ENCODE assay signal across 1 cellular context in genomic region chr20:62676976-62677375, GRCh38.
A peak's percentile ranks its signal among the peaks of the same experiment; 100 is the strongest.
TF ChIP-seq lines count a peak whose summit lies in the region.

No MANE protein-coding gene starts in this region.

TF ChIP-seq in HepG2, 621 proteins besides CTCF, POLR2A, EP300 and RAD21 (continued from another document):
- TF ChIP-seq MTERF4 (CRISPR knock-in tag; IDR thresholded peaks at IDR 0.05) (no peak), ZNF556 (CRISPR knock-in tag; IDR thresholded peaks at IDR 0.05; ENCODE audit: borderline replicate concordance) (no peak), KDM6A (CRISPR knock-in tag; IDR thresholded peaks at IDR 0.05; ENCODE audit: low read depth) (no peak), TRIM22 (IDR thresholded peaks at IDR 0.05) (no peak), CEBPB (IDR thresholded peaks at IDR 0.05; ENCODE audit: borderline replicate concordance, low read depth, low read length) (peak; percentile 71), ZMYM3 (CRISPR knock-in tag; IDR thresholded peaks at IDR 0.05) (no peak), SKI (IDR thresholded peaks at IDR 0.05; ENCODE audit: partially characterized antibody) (no peak), CEBPG (CRISPR knock-in tag; IDR thresholded peaks at IDR 0.05) (peak; percentile 20; the same call in 1 of the 2 replicates), ARID5B (CRISPR knock-in tag; IDR thresholded peaks at IDR 0.05) (no peak), HHEX (CRISPR knock-in tag; IDR thresholded peaks at IDR 0.05) (no peak), RERE (CRISPR knock-in tag; IDR thresholded peaks at IDR 0.05; ENCODE audit: low read depth) (no peak), FOXC1 (CRISPR knock-in tag; IDR thresholded peaks at IDR 0.05; ENCODE audit: borderline replicate concordance) (no peak), JUNB (CRISPR knock-in tag; IDR thresholded peaks at IDR 0.05; ENCODE audit: borderline replicate concordance) (no peak), PAWR (CRISPR knock-in tag; IDR thresholded peaks at IDR 0.05; ENCODE audit: borderline replicate concordance) (no peak), GMEB2 (CRISPR knock-in tag; IDR thresholded peaks at IDR 0.05; ENCODE audit: low read depth) (no peak)
